Comparison of ENCODE assay signal across 12 cellular contexts in the genomic region with DNA sequence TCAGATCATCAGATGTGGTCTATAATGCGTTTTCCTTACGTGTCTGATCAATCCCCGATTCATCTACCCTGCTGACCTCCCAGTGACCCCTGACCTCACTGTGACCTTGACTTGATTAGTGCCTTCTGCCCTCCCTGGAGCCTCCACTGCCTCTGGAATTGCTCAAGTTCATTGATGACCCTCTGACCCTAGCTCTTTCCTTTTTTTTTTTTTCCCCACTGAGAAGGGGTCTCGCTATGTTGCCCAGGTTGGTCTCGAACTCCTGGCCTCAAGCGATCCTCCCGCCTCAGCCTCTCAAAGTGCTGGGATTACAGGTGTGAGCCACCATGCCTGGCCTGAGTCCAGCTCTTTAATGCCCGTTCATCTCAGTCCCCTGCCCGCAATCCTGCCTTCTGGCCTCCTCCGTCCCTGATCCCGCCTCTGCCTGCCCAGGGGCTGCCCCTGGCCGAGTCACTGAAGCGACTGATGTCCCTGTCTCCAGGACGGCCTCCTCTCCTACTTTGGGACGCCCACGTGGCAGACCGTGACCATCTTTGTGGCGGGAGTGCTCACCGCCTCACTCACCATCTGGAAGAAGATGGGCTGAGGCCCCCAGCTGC. TPM values are rescaled to one million over a fixed set of nuclear protein-coding genes. Genes with fewer than 3 reads are reported as not detected.
DNase-seq lines count a peak whose midpoint lies in the region; ATAC-seq, FAIRE-seq and TF ChIP-seq lines count a peak whose summit lies in the region.
"Had no signal": no experiment of that assay in that cellular context is flagged by ENCODE, and none has a peak within 500 bp of the region (broad histone marks: within the 10 kb centered on the region; RNA-seq: fewer than 3 reads in every experiment).

No MANE protein-coding gene starts in this region.

- no peaks in the 10 kb centered on the region for H3K9me3 ChIP-seq in A549

- no peaks in the 10 kb centered on the region for H3K27me3 ChIP-seq in H7 (ENCODE audit: control insufficient read depth, insufficient read depth, low read length)

- H3K4me1 Mint-ChIP-seq in activated naive CD8-positive, alpha-beta T cell treated with anti-CD3 and anti-CD28 coated beads, Interleukin-2, amount 10 ng/mL, durations not matched to agents 7 days and 5 days: peaks cover 56% of the 10 kb centered on the region
- peaks cover 63 to 71% (median 66%) of the 10 kb centered on the region in 3 donors for H3K4me1 Mint-ChIP-seq in naive B cell

- CTCF ChIA-PET in A549 (lab: Yijun Ruan, JAX): interaction anchor here (0.6 to 5.4 kb wide), 9 partner anchors 10 to 316 kb away, joined by 3 to 39 read pairs (median 3); partner anchors contain the start of genes GYS1 and RUVBL2

- 82% methylated on average over 19 of the region's 19 CpGs for WGBS in A549 (ENCODE audit: missing lambda C conversion rate)

- H3K4me3 ChIP-seq in A549: no peak overlapping the region
- no peak overlapping the region for H3K4me3 ChIP-seq in H7 (ENCODE audit: insufficient read depth, low read depth, low read length)

- no peak for TF ChIP-seq CTCF in A549 (IDR thresholded peaks at IDR 0.05)

- DNase-seq in A549 (ENCODE audit: low read depth in 1 of 2, low spot score in 1 of 2) (peak in 1 of 2 experiments; percentile 57), H7 (peak; percentile 44), naive B cell (no peak), iPS-NIHi7 (ENCODE audit: extremely low spot score) (no peak), NCI-H748 treated with DMSO at 0.1 percent for 48 hours (lab: John Stamatoyannopoulos, UW) (no peak), GM19239 (ENCODE audit: insufficient read length, low spot score) (no peak)
- DNase-seq in activated naive CD8-positive, alpha-beta T cell treated with anti-CD3 and anti-CD28 coated beads, Interleukin-2, amount 10 ng/mL, durations not matched to agents 7 days and 5 days: no peak
- DNase-seq: foreskin melanocyte; NCI-H1930; stimulated activated CD4-positive, alpha-beta T cell treated with anti-CD3 and anti-CD28 coated beads, Interleukin-4, amount 100 ng/mL, for 1 hour had no signal

- H3K4me1 ChIP-seq in A549: peaks cover 48% of the 10 kb centered on the region

- H3K27me3 Mint-ChIP-seq in activated naive CD8-positive, alpha-beta T cell treated with anti-CD3 and anti-CD28 coated beads, Interleukin-2, amount 10 ng/mL, durations not matched to agents 7 days and 5 days: no peaks in the 10 kb centered on the region
- H3K27me3 Mint-ChIP-seq in naive B cell: no peaks in the 10 kb centered on the region

- H3K27ac Mint-ChIP-seq in activated naive CD8-positive, alpha-beta T cell treated with anti-CD3 and anti-CD28 coated beads, Interleukin-2, amount 10 ng/mL, durations not matched to agents 7 days and 5 days: peak overlapping the region; percentile 77
- peak overlapping the region in 3 of 6 donors; percentile 15 to 96 (median 83) for H3K27ac Mint-ChIP-seq in naive B cell

- TF ChIP-seq POLR2A in A549 (IDR thresholded peaks at IDR 0.05; ENCODE audit: low read length): peak; percentile 5; the same call in 1 of the 2 replicates

- peak overlapping the region; percentile 92 to 96; a peak in 5 of 6 replicates for H3K27ac ChIP-seq in A549

- no peaks in the 10 kb centered on the region for H3K9me3 Mint-ChIP-seq in activated naive CD8-positive, alpha-beta T cell treated with anti-CD3 and anti-CD28 coated beads, Interleukin-2, amount 10 ng/mL, durations not matched to agents 7 days and 5 days
- H3K9me3 Mint-ChIP-seq in naive B cell: no peaks in the 10 kb centered on the region

- POLR2A ChIA-PET in A549 (lab: Yijun Ruan, JAX): interaction anchor here (0.6 to 1.6 kb wide), 9 partner anchors 9 to 316 kb away, joined by 3 to 18 read pairs (median 5); partner anchors contain the start of genes NUCB1 and PPP1R15A
- POLR2A ChIA-PET in activated naive CD8-positive, alpha-beta T cell treated with anti-CD3 and anti-CD28 coated beads, Interleukin-2, amount 10 ng/mL, durations not matched to agents 7 days and 5 days (lab: Charles Lee): interaction anchor here (1.1 to 2.6 kb wide), 6 partner anchors 10 to 342 kb away, joined by 3 to 16 read pairs (median 8); partner anchors contain the start of genes GYS1, NUCB1, PPP1R15A and RPL18

- no peak for TF ChIP-seq RAD21 in A549 (conservative IDR thresholded peaks at IDR 0.05 in 1 of 2, IDR thresholded peaks at IDR 0.05 in 1 of 2)

- H3K36me3 Mint-ChIP-seq in activated naive CD8-positive, alpha-beta T cell treated with anti-CD3 and anti-CD28 coated beads, Interleukin-2, amount 10 ng/mL, durations not matched to agents 7 days and 5 days: peaks cover 36% of the 10 kb centered on the region
- peaks cover under 1 to 8% of the 10 kb centered on the region in 2 donors for H3K36me3 Mint-ChIP-seq in naive B cell

- ATAC-seq in A549 (no peak), naive B cell (ENCODE audit: low read depth in 2 of 2) (no peak), HG03565 (IDR thresholded peaks at IDR 0.05; ENCODE audit: unreplicated experiment) (no peak)
- ATAC-seq in activated naive CD8-positive, alpha-beta T cell treated with anti-CD3 and anti-CD28 coated beads, Interleukin-2, amount 10 ng/mL, durations not matched to agents 7 days and 5 days (ENCODE audit: low read depth): no peak

- H3K4me2 ChIP-seq in A549: peak overlapping the region; percentile 80; the same call in 2 of the 3 replicates

- H3K36me3 ChIP-seq in H7 (replicated peaks; ENCODE audit: control insufficient read depth, insufficient read depth, low read length): peaks cover 23% of the 10 kb centered on the region

- peak overlapping the region; percentile 47 for H3K4me3 Mint-ChIP-seq in activated naive CD8-positive, alpha-beta T cell treated with anti-CD3 and anti-CD28 coated beads, Interleukin-2, amount 10 ng/mL, durations not matched to agents 7 days and 5 days
- H3K4me3 Mint-ChIP-seq in naive B cell: peak overlapping the region in 6 of 8 donors; percentile 21 to 74 (median 40)

- FAIRE-seq in A549 (lab: Jason Lieb, UNC): no peak
- no peak for FAIRE-seq in GM19239 (lab: Jason Lieb, UNC)

- no peak for TF ChIP-seq EP300 in A549 (IDR thresholded peaks at IDR 0.05)

TF ChIP-seq in A549, 52 proteins besides CTCF, POLR2A, EP300 and RAD21 (continues in another document):
- peak; percentile 85; the same call in 1 of the 2 replicates for TF ChIP-seq ESRRA (IDR thresholded peaks at IDR 0.05; ENCODE audit: borderline replicate concordance, low read length)

RNA-seq across cellular contexts. Expression of gene FTL, which starts 4.0 kb away (rescaled TPM):
- polyA plus RNA-seq in A549 (2011; rRNA removed) (4,743 and 7,067 TPM in 2 replicates), A549 (2017; fragmentation: RNase III; extraction: RNeasy Plus Mini Kit Qiagen cat#74134 plus additional on column Dnase treatment) (12,141 to 13,930 TPM (median 13,921 TPM) in 3 replicates), naive B cell (ENCODE audit: low read depth in 6 of 6) (1,000 to 10,000 TPM; 5,752 to 7,301 (median 6,284) TPM)
- polyA plus RNA-seq in A549 (2012; cell fraction: cytosol; rRNA removed): 10,619 and 11,714 TPM in 2 replicates
- 4,146 and 4,930 TPM in 2 replicates for polyA plus RNA-seq in A549 (2012; cell fraction: nucleus; rRNA removed)
- 3,763 and 4,254 TPM in 2 replicates for polyA minus RNA-seq in A549 (2011; rRNA and poly(A)+ RNA removed)
- total RNA-seq in H7 (2014; rRNA removed; shearing (Covaris generic)): 2,437 and 3,282 TPM in 2 replicates
- 1,000 to 10,000 TPM; 1,232 to 1,343 TPM for total RNA-seq in activated naive CD8-positive, alpha-beta T cell treated with anti-CD3 and anti-CD28 coated beads, Interleukin-2, amount 10 ng/mL, durations not matched to agents 7 days and 5 days

RNA-seq across cellular contexts. Expression of gene BAX, which starts 6.5 kb away (rescaled TPM):
- polyA plus RNA-seq in A549 (2011; rRNA removed) (120 and 134 TPM in 2 replicates), A549 (2017; fragmentation: RNase III; extraction: RNeasy Plus Mini Kit Qiagen cat#74134 plus additional on column Dnase treatment) (265 to 299 TPM (median 284 TPM) in 3 replicates), naive B cell (ENCODE audit: low read depth in 6 of 6) (10 to 100 TPM; 56.0 to 88.2 (median 68.3) TPM)
- polyA plus RNA-seq in A549 (2012; cell fraction: cytosol; rRNA removed): 334 and 386 TPM in 2 replicates
- polyA plus RNA-seq in A549 (2012; cell fraction: nucleus; rRNA removed): 294 and 323 TPM in 2 replicates
- 120 and 135 TPM in 2 replicates for polyA minus RNA-seq in A549 (2011; rRNA and poly(A)+ RNA removed)
- 57.8 and 72.6 TPM in 2 replicates for total RNA-seq in H7 (2014; rRNA removed; shearing (Covaris generic))
- 100 to 1,000 TPM; 285 to 296 TPM for total RNA-seq in activated naive CD8-positive, alpha-beta T cell treated with anti-CD3 and anti-CD28 coated beads, Interleukin-2, amount 10 ng/mL, durations not matched to agents 7 days and 5 days

RNA-seq across cellular contexts. Expression of gene DHDH, which starts 27.7 kb away (rescaled TPM):
- polyA plus RNA-seq in A549 (2011; rRNA removed) (0.60 and 0.78 TPM in 2 replicates), A549 (2017; fragmentation: RNase III; extraction: RNeasy Plus Mini Kit Qiagen cat#74134 plus additional on column Dnase treatment) (1.1 to 1.2 TPM (median 1.2 TPM) in 3 replicates), naive B cell (ENCODE audit: low read depth in 6 of 6) (under 1 TPM in 1 of 6 donors, not detected in 5; 0.32 TPM)
- polyA plus RNA-seq in A549 (2012; cell fraction: cytosol; rRNA removed): 0.90 and 1.1 TPM in 2 replicates
- polyA plus RNA-seq in A549 (2012; cell fraction: nucleus; rRNA removed): 0.93 and 1.1 TPM in 2 replicates
- 0.29 TPM in 1 of 2 replicates, not detected in the other for polyA minus RNA-seq in A549 (2011; rRNA and poly(A)+ RNA removed)
- total RNA-seq in H7 (2014; rRNA removed; shearing (Covaris generic)): not detected in 2 replicates
- 1 to 10 TPM; 1.7 to 2.6 TPM for total RNA-seq in activated naive CD8-positive, alpha-beta T cell treated with anti-CD3 and anti-CD28 coated beads, Interleukin-2, amount 10 ng/mL, durations not matched to agents 7 days and 5 days
- total RNA-seq: ureter had no signal

RNA-seq across cellular contexts. Expression of gene GYS1, which starts 32.0 kb away (rescaled TPM):
- 10.3 and 16.4 TPM in 2 replicates for polyA plus RNA-seq in A549 (2011; rRNA removed)
- 20.9 and 27.4 TPM in 2 replicates for polyA plus RNA-seq in A549 (2012; cell fraction: cytosol; rRNA removed)
- 56.7 and 57.3 TPM in 2 replicates for polyA plus RNA-seq in A549 (2012; cell fraction: nucleus; rRNA removed)
- polyA plus RNA-seq in A549 (2017; fragmentation: RNase III; extraction: RNeasy Plus Mini Kit Qiagen cat#74134 plus additional on column Dnase treatment): 23.8 to 25.0 TPM (median 24.8 TPM) in 3 replicates
- 29.5 and 30.2 TPM in 2 replicates for polyA minus RNA-seq in A549 (2011; rRNA and poly(A)+ RNA removed)
- total RNA-seq in H7 (2014; rRNA removed; shearing (Covaris generic)): 35.2 and 50.2 TPM in 2 replicates
- total RNA-seq in activated naive CD8-positive, alpha-beta T cell treated with anti-CD3 and anti-CD28 coated beads, Interleukin-2, amount 10 ng/mL, durations not matched to agents 7 days and 5 days: 10 to 100 TPM; 58.0 to 63.1 TPM
- 10 to 100 TPM; 16.0 to 24.1 (median 20.5) TPM for polyA plus RNA-seq in naive B cell (ENCODE audit: low read depth in 6 of 6)

RNA-seq across cellular contexts. Expression of gene RUVBL2, which starts 32.5 kb away (rescaled TPM):
- polyA plus RNA-seq in A549 (2011; rRNA removed): 146 and 186 TPM in 2 replicates
- 517 and 543 TPM in 2 replicates for polyA plus RNA-seq in A549 (2012; cell fraction: cytosol; rRNA removed)
- polyA plus RNA-seq in A549 (2012; cell fraction: nucleus; rRNA removed): 718 and 862 TPM in 2 replicates
- polyA plus RNA-seq in A549 (2017; fragmentation: RNase III; extraction: RNeasy Plus Mini Kit Qiagen cat#74134 plus additional on column Dnase treatment): 213 to 274 TPM (median 225 TPM) in 3 replicates
- 231 and 334 TPM in 2 replicates for polyA minus RNA-seq in A549 (2011; rRNA and poly(A)+ RNA removed)
- total RNA-seq in H7 (2014; rRNA removed; shearing (Covaris generic)): 256 and 327 TPM in 2 replicates
- 10 to 100 TPM; 71.3 to 76.1 TPM for total RNA-seq in activated naive CD8-positive, alpha-beta T cell treated with anti-CD3 and anti-CD28 coated beads, Interleukin-2, amount 10 ng/mL, durations not matched to agents 7 days and 5 days
- 10 to 100 TPM; 39.7 to 63.2 (median 50.0) TPM for polyA plus RNA-seq in naive B cell (ENCODE audit: low read depth in 6 of 6)
